ENCODE assay signal across 16 cellular contexts in genomic region chr6:47117314-47117713, GRCh38.
"Had no signal": no experiment of that assay in that cellular context is flagged by ENCODE, and none has a peak within 500 bp of the region (broad histone marks: within the 10 kb centered on the region; RNA-seq: fewer than 3 reads in every experiment).

No MANE protein-coding gene starts in this region.

- H3K27me3 Mint-ChIP-seq: activated CD8-positive, alpha-beta T cell treated with anti-CD3 and anti-CD28 coated beads for 36 hours; activated naive CD8-positive, alpha-beta T cell treated with anti-CD3 and anti-CD28 coated beads, Interleukin-2, amount 10 ng/mL, durations not matched to agents 7 days and 5 days; stimulated activated naive CD8-positive, alpha-beta T cell treated with anti-CD3 and anti-CD28 coated beads, Interleukin-15, Interleukin-2, amounts not matched to agents 100 ng/mL and 50 ng/mL, for 24 hours had no signal

- H3K4me1 Mint-ChIP-seq: mesothelial cell of epicardium had no signal

- H3K9me3 Mint-ChIP-seq: activated CD4-positive, alpha-beta T cell treated with anti-CD3 and anti-CD28 coated beads, Interleukin-2, amount 10 ng/mL, durations not matched to agents 24 days and 14 days; activated CD8-positive, alpha-beta T cell treated with anti-CD3 and anti-CD28 coated beads for 36 hours; activated naive CD8-positive, alpha-beta T cell treated with anti-CD3 and anti-CD28 coated beads, Interleukin-2, amount 10 ng/mL, durations not matched to agents 7 days and 5 days; activated T-helper 2 cell treated with anti-CD3 and anti-CD28 coated beads, Interferon-gamma antibody, Interleukin-2, Interleukin-4, amounts not matched to agents 10 μg/mL and 5 μg/mL and 100 μg/mL, durations not matched to agents 14 hours and 24 hours and 36 hours; mesothelial cell of epicardium; stimulated activated naive CD8-positive, alpha-beta T cell treated with anti-CD3 and anti-CD28 coated beads, Interleukin-15, Interleukin-2, amounts not matched to agents 100 ng/mL and 50 ng/mL, for 24 hours had no signal

- H3K27ac Mint-ChIP-seq: activated CD4-positive, alpha-beta T cell treated with anti-CD3 and anti-CD28 coated beads, Interleukin-2, amount 10 ng/mL, durations not matched to agents 24 days and 14 days; activated CD8-positive, alpha-beta T cell treated with anti-CD3 and anti-CD28 coated beads for 36 hours; activated naive CD8-positive, alpha-beta T cell treated with anti-CD3 and anti-CD28 coated beads, Interleukin-2, amount 10 ng/mL, durations not matched to agents 7 days and 5 days; activated T-helper 2 cell treated with anti-CD3 and anti-CD28 coated beads, Interferon-gamma antibody, Interleukin-2, Interleukin-4, amounts not matched to agents 10 μg/mL and 5 μg/mL and 100 μg/mL, durations not matched to agents 14 hours and 24 hours and 36 hours; mesothelial cell of epicardium; stimulated activated naive CD8-positive, alpha-beta T cell treated with anti-CD3 and anti-CD28 coated beads, Interleukin-15, Interleukin-2, amounts not matched to agents 100 ng/mL and 50 ng/mL, for 24 hours had no signal

- H3K4me1 ChIP-seq: body of pancreas, uterus had no signal

- ATAC-seq: activated CD8-positive, alpha-beta T cell treated with anti-CD3 and anti-CD28 coated beads for 36 hours; body of pancreas had no signal

- H3K27me3 ChIP-seq: body of pancreas, tibial nerve, uterus had no signal

- DNase-seq: activated CD4-positive, alpha-beta T cell treated with anti-CD3 and anti-CD28 coated beads, Interleukin-2, amount 10 ng/mL, durations not matched to agents 24 days and 14 days; activated CD4-positive, CD25-positive, alpha-beta regulatory T cell; activated CD8-positive, alpha-beta T cell treated with anti-CD3 and anti-CD28 coated beads for 36 hours; activated naive CD4-positive, alpha-beta T cell treated with Interleukin-2 at 50 U/mL for 16 hours; activated naive CD8-positive, alpha-beta T cell treated with anti-CD3 and anti-CD28 coated beads, Interleukin-2, amount 10 ng/mL, durations not matched to agents 7 days and 5 days; activated T-cell treated with anti-CD3 and anti-CD28 coated beads, Interleukin-2, amount 50 U/mL, for 1 hour; body of pancreas; left cardiac atrium; occipital lobe; posterior cingulate gyrus; uterus had no signal

- H3K27ac ChIP-seq: body of pancreas, tibial nerve, uterus had no signal

- H3K9me3 ChIP-seq: body of pancreas, tibial nerve, uterus had no signal

- H3K36me3 ChIP-seq: tibial nerve, uterus had no signal

- H3K36me3 Mint-ChIP-seq: activated naive CD8-positive, alpha-beta T cell treated with anti-CD3 and anti-CD28 coated beads, Interleukin-2, amount 10 ng/mL, durations not matched to agents 7 days and 5 days; mesothelial cell of epicardium had no signal

- H3K4me3 ChIP-seq: body of pancreas, lung, tibial nerve, uterus had no signal

- H3K4me3 Mint-ChIP-seq: activated CD4-positive, alpha-beta T cell treated with anti-CD3 and anti-CD28 coated beads, Interleukin-2, amount 10 ng/mL, durations not matched to agents 24 days and 14 days; activated CD8-positive, alpha-beta T cell treated with anti-CD3 and anti-CD28 coated beads for 36 hours; activated naive CD8-positive, alpha-beta T cell treated with anti-CD3 and anti-CD28 coated beads, Interleukin-2, amount 10 ng/mL, durations not matched to agents 7 days and 5 days; mesothelial cell of epicardium; stimulated activated naive CD8-positive, alpha-beta T cell treated with anti-CD3 and anti-CD28 coated beads, Interleukin-15, Interleukin-2, amounts not matched to agents 100 ng/mL and 50 ng/mL, for 24 hours had no signal
